Comparison of ENCODE assay signal across 11 cellular contexts in the genomic region with DNA sequence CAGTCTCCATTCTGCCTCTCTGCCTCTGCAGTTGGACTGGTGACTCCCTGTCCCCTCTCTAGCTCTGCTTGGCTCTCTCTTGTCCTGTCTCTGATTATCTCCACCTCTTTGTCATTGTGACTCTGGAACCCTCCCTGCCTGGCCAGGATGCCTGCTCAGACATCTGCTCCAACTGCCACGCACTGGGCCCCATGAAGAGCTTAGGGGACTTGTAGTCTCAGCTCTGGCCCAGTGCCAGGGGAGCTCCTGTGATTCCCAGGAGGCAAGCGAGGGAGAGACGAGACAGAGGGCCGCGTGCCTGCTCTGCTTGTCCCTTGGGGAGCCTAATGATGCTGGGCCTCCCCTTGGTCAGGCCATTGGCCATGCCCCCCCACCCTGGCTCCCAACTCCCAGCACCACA. TPM values are rescaled to one million over a fixed set of nuclear protein-coding genes. Genes with fewer than 3 reads are reported as not detected.
DNase-seq lines count a peak whose midpoint lies in the region; ATAC-seq and TF ChIP-seq lines count a peak whose summit lies in the region.
"Had no signal": no experiment of that assay in that cellular context is flagged by ENCODE, and none has a peak within 500 bp of the region (broad histone marks: within the 10 kb centered on the region; RNA-seq: fewer than 3 reads in every experiment).

No MANE protein-coding gene starts in this region.

- no peaks in the 10 kb centered on the region for H3K27me3 Mint-ChIP-seq in activated CD4-positive, alpha-beta T cell treated with anti-CD3 and anti-CD28 coated beads, Interleukin-2, amount 10 ng/mL, durations not matched to agents 7 days and 5 days
- no peaks in the 10 kb centered on the region for H3K27me3 Mint-ChIP-seq in activated CD4-positive, alpha-beta T cell treated with anti-CD3 and anti-CD28 coated beads for 36 hours
- no peaks in the 10 kb centered on the region for H3K27me3 Mint-ChIP-seq in activated B cell treated with CpG ODN at 0.5 μM for 24 hours
- H3K27me3 Mint-ChIP-seq: activated CD4-positive, alpha-beta T cell treated with anti-CD3 and anti-CD28 coated beads, Interleukin-2, amount 10 ng/mL, durations not matched to agents 24 days and 14 days had no signal

- no peak for DNase-seq in activated CD4-positive, alpha-beta T cell treated with anti-CD3 and anti-CD28 coated beads, Interleukin-2, amount 10 ng/mL, durations not matched to agents 7 days and 5 days
- DNase-seq in activated CD4-positive, alpha-beta T cell treated with anti-CD3 and anti-CD28 coated beads for 36 hours, result no peak
- DNase-seq in activated B cell treated with CpG ODN at 0.5 μM for 24 hours, result no peak
- DNase-seq in aorta, result peak; percentile 60 to 86
- DNase-seq in germinal center (ENCODE audit: low spot score), result no peak
- DNase-seq in mucosa of gallbladder (ENCODE audit: low spot score), result no peak
- DNase-seq: activated CD4-positive, alpha-beta T cell treated with anti-CD3 and anti-CD28 coated beads, Interleukin-2, amount 10 ng/mL, durations not matched to agents 24 days and 14 days; Peyer's patch had no signal

- 34 to 39% methylated on average over 5 of the region's 5 CpGs for WGBS in aorta, 2 donors

- POLR2A ChIA-PET in activated CD4-positive, alpha-beta T cell treated with anti-CD3 and anti-CD28 coated beads, Interleukin-2, amount 10 ng/mL, durations not matched to agents 7 days and 5 days (lab: Charles Lee), result no interaction called here
- POLR2A ChIA-PET in activated CD4-positive, alpha-beta T cell treated with anti-CD3 and anti-CD28 coated beads for 36 hours (lab: Charles Lee), result interaction anchor here (0.6 kb wide), 1 partner anchor 1934 kb away, joined by 3 read pairs; no protein-coding TSS in a partner anchor
- POLR2A ChIA-PET in activated B cell treated with CpG ODN at 0.5 μM for 24 hours (lab: Charles Lee), result no interaction called here

- no peaks in the 10 kb centered on the region for H3K36me3 ChIP-seq in aorta (ENCODE audit: control insufficient read depth in 1 of 2, insufficient read depth in 2 of 2, low read length in 1 of 2)
- H3K36me3 ChIP-seq: Peyer's patch had no signal

- peak overlapping the region; percentile 65 for H3K27ac Mint-ChIP-seq in activated CD4-positive, alpha-beta T cell treated with anti-CD3 and anti-CD28 coated beads, Interleukin-2, amount 10 ng/mL, durations not matched to agents 7 days and 5 days
- H3K27ac Mint-ChIP-seq in activated CD4-positive, alpha-beta T cell treated with anti-CD3 and anti-CD28 coated beads for 36 hours, result no peak overlapping the region
- no peak overlapping the region for H3K27ac Mint-ChIP-seq in activated B cell treated with CpG ODN at 0.5 μM for 24 hours
- H3K27ac Mint-ChIP-seq: activated CD4-positive, alpha-beta T cell treated with anti-CD3 and anti-CD28 coated beads, Interleukin-2, amount 10 ng/mL, durations not matched to agents 24 days and 14 days had no signal

- H3K9me3 Mint-ChIP-seq in activated CD4-positive, alpha-beta T cell treated with anti-CD3 and anti-CD28 coated beads, Interleukin-2, amount 10 ng/mL, durations not matched to agents 7 days and 5 days, result no peaks in the 10 kb centered on the region
- no peaks in the 10 kb centered on the region for H3K9me3 Mint-ChIP-seq in activated CD4-positive, alpha-beta T cell treated with anti-CD3 and anti-CD28 coated beads for 36 hours (ENCODE audit: low read depth)
- H3K9me3 Mint-ChIP-seq in activated B cell treated with CpG ODN at 0.5 μM for 24 hours, result no peaks in the 10 kb centered on the region
- H3K9me3 Mint-ChIP-seq: activated CD4-positive, alpha-beta T cell treated with anti-CD3 and anti-CD28 coated beads, Interleukin-2, amount 10 ng/mL, durations not matched to agents 24 days and 14 days had no signal

- H3K4me3 Mint-ChIP-seq in activated CD4-positive, alpha-beta T cell treated with anti-CD3 and anti-CD28 coated beads, Interleukin-2, amount 10 ng/mL, durations not matched to agents 7 days and 5 days, result no peak overlapping the region
- H3K4me3 Mint-ChIP-seq in activated CD4-positive, alpha-beta T cell treated with anti-CD3 and anti-CD28 coated beads for 36 hours, result no peak overlapping the region
- no peak overlapping the region for H3K4me3 Mint-ChIP-seq in activated B cell treated with CpG ODN at 0.5 μM for 24 hours
- H3K4me3 Mint-ChIP-seq: activated CD4-positive, alpha-beta T cell treated with anti-CD3 and anti-CD28 coated beads, Interleukin-2, amount 10 ng/mL, durations not matched to agents 24 days and 14 days had no signal

- no peaks in the 10 kb centered on the region for H3K4me1 Mint-ChIP-seq in activated CD4-positive, alpha-beta T cell treated with anti-CD3 and anti-CD28 coated beads, Interleukin-2, amount 10 ng/mL, durations not matched to agents 7 days and 5 days
- no peaks in the 10 kb centered on the region for H3K4me1 Mint-ChIP-seq in activated CD4-positive, alpha-beta T cell treated with anti-CD3 and anti-CD28 coated beads for 36 hours
- H3K4me1 Mint-ChIP-seq in activated B cell treated with CpG ODN at 0.5 μM for 24 hours, result peaks cover 23% of the 10 kb centered on the region

- no peak overlapping the region for H3K4me3 ChIP-seq in aorta (ENCODE audit: low read length in 2 of 2)
- H3K4me3 ChIP-seq: Peyer's patch had no signal

- no peak for TF ChIP-seq CTCF in activated B cell treated with CpG ODN at 0.5 μM for 24 hours (IDR thresholded peaks at IDR 0.05)

- intact Hi-C loops in activated CD4-positive, alpha-beta T cell treated with anti-CD3 and anti-CD28 coated beads for 36 hours (cut with DNase I, micrococcal nuclease), result no loop called here
- intact Hi-C loops in activated B cell treated with CpG ODN at 0.5 μM for 24 hours (cut with micrococcal nuclease) (no loop called here), aorta (cut with DNase I) (no loop called here)

- no peak for ATAC-seq in activated CD4-positive, alpha-beta T cell treated with anti-CD3 and anti-CD28 coated beads for 36 hours
- ATAC-seq in activated B cell treated with CpG ODN at 0.5 μM for 24 hours (ENCODE audit: low read depth) (peak; percentile 17), aorta (ENCODE audit: low FRiP score) (no peak), GM21737 (IDR thresholded peaks at IDR 0.05; ENCODE audit: unreplicated experiment) (no peak)
- ATAC-seq: esophagus mucosa had no signal

- CTCF ChIA-PET in activated CD4-positive, alpha-beta T cell treated with anti-CD3 and anti-CD28 coated beads, Interleukin-2, amount 10 ng/mL, durations not matched to agents 7 days and 5 days (lab: Charles Lee), result interaction anchor here (1.3 kb wide), 1 partner anchor 9 kb away, joined by 3 read pairs; no protein-coding TSS in a partner anchor
- CTCF ChIA-PET in activated CD4-positive, alpha-beta T cell treated with anti-CD3 and anti-CD28 coated beads for 36 hours (lab: Charles Lee), result no interaction called here
- CTCF ChIA-PET in activated B cell treated with CpG ODN at 0.5 μM for 24 hours (lab: Charles Lee), result no interaction called here

- H3K27me3 ChIP-seq in layer of hippocampus (ENCODE audit: control insufficient read depth, insufficient read depth, low read length) (no peaks in the 10 kb centered on the region), aorta (ENCODE audit: control insufficient read depth in 1 of 2, insufficient read depth in 2 of 2, low read length in 1 of 2) (no peaks in the 10 kb centered on the region)
- H3K27me3 ChIP-seq: Peyer's patch had no signal

- H3K27ac ChIP-seq in layer of hippocampus (ENCODE audit: low read depth, low read length), result peak overlapping the region; percentile 0
- H3K27ac ChIP-seq in aorta (ENCODE audit: low read depth in 1 of 2, low read length in 2 of 2), result peak overlapping the region; percentile 2 to 54

- peaks cover 0 to 12% of the 10 kb centered on the region in 2 donors for H3K4me1 ChIP-seq in aorta (ENCODE audit: control insufficient read depth in 1 of 2, insufficient read depth in 2 of 2, low read length in 2 of 2)
- H3K4me1 ChIP-seq: Peyer's patch had no signal

- no peaks in the 10 kb centered on the region for H3K36me3 Mint-ChIP-seq in activated CD4-positive, alpha-beta T cell treated with anti-CD3 and anti-CD28 coated beads, Interleukin-2, amount 10 ng/mL, durations not matched to agents 7 days and 5 days (ENCODE audit: low read depth)
- H3K36me3 Mint-ChIP-seq in activated CD4-positive, alpha-beta T cell treated with anti-CD3 and anti-CD28 coated beads for 36 hours (ENCODE audit: low read depth), result no peaks in the 10 kb centered on the region
- no peaks in the 10 kb centered on the region for H3K36me3 Mint-ChIP-seq in activated B cell treated with CpG ODN at 0.5 μM for 24 hours (ENCODE audit: low read depth)

- no peaks in the 10 kb centered on the region for H3K9me3 ChIP-seq in aorta (ENCODE audit: control insufficient read depth, low read length)
- H3K9me3 ChIP-seq: Peyer's patch had no signal

RNA-seq across cellular contexts. Expression of gene RPL29, which starts 26.2 kb away (rescaled TPM):
- 1,000 to 10,000 TPM; 1,423 to 1,425 TPM for total RNA-seq in activated CD4-positive, alpha-beta T cell treated with anti-CD3 and anti-CD28 coated beads, Interleukin-2, amount 10 ng/mL, durations not matched to agents 7 days and 5 days
- 1,000 to 10,000 TPM; 1,975 to 2,071 TPM for total RNA-seq in activated CD4-positive, alpha-beta T cell treated with anti-CD3 and anti-CD28 coated beads for 36 hours
- total RNA-seq in activated B cell treated with CpG ODN at 0.5 μM for 24 hours (1,884 and 2,140 TPM in 2 replicates), aorta (100 to 1,000 TPM; 617 to 792 TPM), mucosa of gallbladder (836 TPM)
- polyA plus RNA-seq in aorta, result 1,000 to 10,000 TPM; 1,520 to 2,218 TPM

RNA-seq across cellular contexts. Expression of gene DUSP7, which starts 34.5 kb away (rescaled TPM):
- 10 to 100 TPM; 38.3 to 42.0 TPM for total RNA-seq in activated CD4-positive, alpha-beta T cell treated with anti-CD3 and anti-CD28 coated beads, Interleukin-2, amount 10 ng/mL, durations not matched to agents 7 days and 5 days
- 10 to 100 TPM; 17.1 to 20.3 TPM for total RNA-seq in activated CD4-positive, alpha-beta T cell treated with anti-CD3 and anti-CD28 coated beads for 36 hours
- 3.7 and 4.3 TPM in 2 replicates for total RNA-seq in activated B cell treated with CpG ODN at 0.5 μM for 24 hours
- total RNA-seq in aorta, result 10 to 100 TPM; 36.8 to 54.1 TPM
- 10 to 100 TPM in 1 of 2 donors, 1 to 10 TPM in 1; 8.8 to 14.4 TPM for polyA plus RNA-seq in aorta
- total RNA-seq in mucosa of gallbladder, result 20.4 TPM

RNA-seq across cellular contexts. Expression of gene ACY1, which starts 38.5 kb away (rescaled TPM):
- total RNA-seq in activated CD4-positive, alpha-beta T cell treated with anti-CD3 and anti-CD28 coated beads, Interleukin-2, amount 10 ng/mL, durations not matched to agents 7 days and 5 days, result 10 to 100 TPM; 16.5 to 19.4 TPM
- total RNA-seq in activated CD4-positive, alpha-beta T cell treated with anti-CD3 and anti-CD28 coated beads for 36 hours, result 10 to 100 TPM; 61.5 to 90.0 TPM
- total RNA-seq in activated B cell treated with CpG ODN at 0.5 μM for 24 hours (24.9 and 26.7 TPM in 2 replicates), aorta (10 to 100 TPM in 1 of 2 donors, 1 to 10 TPM in 1; 7.2 to 16.5 TPM), mucosa of gallbladder (47.6 TPM)
- 100 to 1,000 TPM in 1 of 2 donors, 10 to 100 TPM in 1; 12.2 to 102 TPM for polyA plus RNA-seq in aorta

RNA-seq across cellular contexts. Expression of gene ABHD14A, which starts 47.0 kb away (rescaled TPM):
- 10 to 100 TPM; 11.5 to 16.7 TPM for total RNA-seq in activated CD4-positive, alpha-beta T cell treated with anti-CD3 and anti-CD28 coated beads, Interleukin-2, amount 10 ng/mL, durations not matched to agents 7 days and 5 days
- total RNA-seq in activated CD4-positive, alpha-beta T cell treated with anti-CD3 and anti-CD28 coated beads for 36 hours, result 1 to 10 TPM; 6.3 to 7.5 TPM
- total RNA-seq in activated B cell treated with CpG ODN at 0.5 μM for 24 hours (5.1 and 5.2 TPM in 2 replicates), aorta (10 to 100 TPM in 1 of 2 donors, 1 to 10 TPM in 1; 4.7 to 16.0 TPM), mucosa of gallbladder (20.8 TPM)
- polyA plus RNA-seq in aorta, result 10 to 100 TPM in 1 of 2 donors, 1 to 10 TPM in 1; 9.5 to 23.0 TPM

RNA-seq across cellular contexts. Expression of gene ABHD14B, which starts 48.0 kb away (rescaled TPM):
- total RNA-seq in activated CD4-positive, alpha-beta T cell treated with anti-CD3 and anti-CD28 coated beads, Interleukin-2, amount 10 ng/mL, durations not matched to agents 7 days and 5 days, result 10 to 100 TPM; 47.8 to 51.4 TPM
- total RNA-seq in activated CD4-positive, alpha-beta T cell treated with anti-CD3 and anti-CD28 coated beads for 36 hours, result 10 to 100 TPM; 62.4 to 65.0 TPM
- 51.6 and 55.6 TPM in 2 replicates for total RNA-seq in activated B cell treated with CpG ODN at 0.5 μM for 24 hours
- 10 to 100 TPM; 18.2 to 40.0 TPM for total RNA-seq in aorta
- polyA plus RNA-seq in aorta, result 10 to 100 TPM; 44.2 to 45.3 TPM
- 59.1 TPM for total RNA-seq in mucosa of gallbladder

Comparison
In these comparisons a context has a peak if more than half of its experiments do, and no peak if none do; other contexts are left out.
1. DNase-seq: peak in aorta (2 of 2); none in activated CD4-positive, alpha-beta T cell treated with anti-CD3 and anti-CD28 coated beads, Interleukin-2, amount 10 ng/mL, durations not matched to agents 7 days and 5 days (single experiment), activated CD4-positive, alpha-beta T cell treated with anti-CD3 and anti-CD28 coated beads for 36 hours (single experiment), activated B cell treated with CpG ODN at 0.5 μM for 24 hours (single experiment), germinal center (single experiment) and mucosa of gallbladder (single experiment).